In genomic region chr14:54570651-54571415, GRCh38 we compare ENCODE assay signal across 13 cellular contexts.
A peak's percentile ranks its signal among the peaks of the same experiment; 100 is the strongest.
DNase-seq lines count a peak whose midpoint lies in the region; FAIRE-seq and TF ChIP-seq lines count a peak whose summit lies in the region.
"Had no signal": no experiment of that assay in that cellular context is flagged by ENCODE, and none has a peak within 500 bp of the region (broad histone marks: within the 10 kb centered on the region; RNA-seq: fewer than 3 reads in every experiment).

No MANE protein-coding gene starts in this region.

- DNase-seq in ACHN (peak; percentile 63), HTR-8/SVneo (ENCODE audit: insufficient read length, low spot score) (peak; percentile 73), coronary artery (ENCODE audit: low spot score) (no peak), NCI-H526 (lab: John Stamatoyannopoulos, UW) (no peak), GM13976 (ENCODE audit: low spot score) (no peak), 8988T (no peak)
- DNase-seq in activated CD8-positive, alpha-beta memory T cell treated with anti-CD3 and anti-CD28 coated beads, Interleukin-2, amount 50 U/mL, for 48 hours, result no peak
- DNase-seq: activated CD8-positive, alpha-beta T cell treated with anti-CD3 and anti-CD28 coated beads for 36 hours; body of pancreas; NCI-H69 had no signal

- H3K4me3 ChIP-seq in coronary artery, result peak overlapping the region; percentile 91
- H3K4me3 ChIP-seq in muscle layer of colon (ENCODE audit: low read depth in 1 of 2, low read length in 2 of 2), result peak overlapping the region in 1 of 2 donors; percentile 71
- H3K4me3 ChIP-seq: body of pancreas had no signal

- TF ChIP-seq CTCF in coronary artery (IDR thresholded peaks at IDR 0.05), result no peak
- no peak for TF ChIP-seq CTCF in GM13976 (IDR thresholded peaks at IDR 0.05; ENCODE audit: borderline replicate concordance, control extremely low read depth, extremely low read depth, insufficient read depth, missing control alignments)

- peaks cover 41% of the 10 kb centered on the region for H3K4me1 ChIP-seq in muscle layer of colon (ENCODE audit: insufficient read depth, low read length)

- H3K27ac ChIP-seq in coronary artery (peak overlapping the region in 1 of 2 donors; percentile 98), muscle layer of colon (ENCODE audit: low read depth, low read length) (peak overlapping the region; percentile 95)
- H3K27ac ChIP-seq: body of pancreas, KMS-11 had no signal

- in situ Hi-C loops in ACHN (cut with HindIII; ENCODE audit: low pct_ligation_motif_present, low pct_unique_long_range_greater_than_20kb, low sequenced_read_pairs), result no loop called here
- in situ Hi-C loops in GM13976 (cut with MboI; ENCODE audit: low sequenced_read_pairs, unreplicated experiment), result loop anchor here (10.0 kb wide), 1 partner anchor 114 kb away; no protein-coding TSS in a partner anchor

- no peaks in the 10 kb centered on the region for H3K9me3 ChIP-seq in muscle layer of colon (ENCODE audit: low read length)
- H3K9me3 ChIP-seq: body of pancreas had no signal

- peaks cover 15% of the 10 kb centered on the region for H3K36me3 ChIP-seq in muscle layer of colon (ENCODE audit: insufficient read depth, low read length)

- FAIRE-seq in HTR-8/SVneo (lab: Jason Lieb, UNC), result peak; percentile 63
- FAIRE-seq: GM12892 had no signal

- no peaks in the 10 kb centered on the region for H3K27me3 ChIP-seq in muscle layer of colon (ENCODE audit: control insufficient read depth in 1 of 2, insufficient read depth in 2 of 2, low read length in 2 of 2)
- H3K27me3 ChIP-seq: body of pancreas had no signal

- peak overlapping the region; percentile 64 for H3K9ac ChIP-seq in muscle layer of colon (ENCODE audit: low read length)
- H3K9ac ChIP-seq: KMS-11 had no signal

Comparison
In these comparisons a context has a peak if more than half of its experiments do, and no peak if none do; other contexts are left out.
1. DNase-seq: peak in ACHN (single experiment) and HTR-8/SVneo (single experiment); none in coronary artery (single experiment), NCI-H526 (0 of 2), GM13976 (single experiment), 8988T (single experiment) and activated CD8-positive, alpha-beta memory T cell treated with anti-CD3 and anti-CD28 coated beads, Interleukin-2, amount 50 U/mL, for 48 hours (single experiment).